In the genomic region with DNA sequence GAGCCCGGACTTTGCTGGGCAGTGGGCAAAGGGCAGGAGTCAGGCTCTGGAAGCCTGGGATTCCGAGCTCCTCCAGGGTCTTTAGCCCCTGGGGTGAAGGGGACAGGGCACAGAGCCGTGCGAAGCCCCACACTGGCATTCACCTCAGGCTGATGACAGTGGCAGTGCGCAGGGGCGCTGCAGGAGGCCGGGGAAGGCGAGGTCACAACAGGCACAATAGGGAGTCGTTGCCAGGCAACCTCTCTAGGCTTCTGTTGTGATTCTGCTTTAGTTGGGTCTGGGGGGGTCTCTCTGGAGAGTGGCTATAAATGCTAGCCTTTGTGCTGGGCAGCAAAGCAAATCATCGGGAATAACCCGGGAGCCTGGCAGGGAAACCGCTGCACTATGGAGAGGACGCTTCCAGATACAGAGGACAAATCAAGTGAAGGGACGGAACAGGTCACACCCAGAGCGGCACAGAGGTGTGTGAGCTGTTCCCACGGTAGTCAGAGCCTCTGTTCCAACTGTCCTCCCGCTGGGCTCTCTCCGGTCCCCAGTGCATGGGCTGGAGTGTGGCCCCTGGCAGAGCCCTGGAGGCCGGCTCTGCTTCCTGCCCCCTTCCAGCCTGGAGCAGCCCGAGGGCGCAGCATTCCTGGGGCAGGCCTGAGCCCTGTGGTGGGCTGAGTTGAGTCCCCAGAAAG, we compare ENCODE assay signal across 16 cellular contexts. TPM values are rescaled to one million over a fixed set of nuclear protein-coding genes. Genes with fewer than 3 reads are reported as not detected.
A peak's percentile ranks its signal among the peaks of the same experiment; 100 is the strongest.
DNase-seq lines count a peak whose midpoint lies in the region; ATAC-seq and TF ChIP-seq lines count a peak whose summit lies in the region.
"Had no signal": no experiment of that assay in that cellular context is flagged by ENCODE, and none has a peak within 500 bp of the region (broad histone marks: within the 10 kb centered on the region; RNA-seq: fewer than 3 reads in every experiment).

No MANE protein-coding gene starts in this region.

- peak overlapping the region; percentile 73 for H3K9ac ChIP-seq in NT2/D1 (ENCODE audit: insufficient read length, low read depth)

- no peaks in the 10 kb centered on the region for H3K9me3 ChIP-seq in NT2/D1 (ENCODE audit: insufficient read depth, low read length)
- H3K9me3 ChIP-seq: gastrocnemius medialis, spleen had no signal

- peak overlapping the region; percentile 2 for H3K4me3 ChIP-seq in NT2/D1 (ENCODE audit: insufficient read length, low read depth)
- H3K4me3 ChIP-seq: gastrocnemius medialis, spleen had no signal

- intact Hi-C loops in left colon (cut with DNase I, micrococcal nuclease), result no loop called here
- intact Hi-C loops in activated naive CD4-positive, alpha-beta T cell treated with anti-CD3 and anti-CD28 coated beads for 36 hours (cut with micrococcal nuclease), result no loop called here

- peaks cover 27% of the 10 kb centered on the region for H3K27me3 ChIP-seq in NT2/D1 (ENCODE audit: insufficient read depth, insufficient read length)

- CTCF ChIA-PET in activated naive CD4-positive, alpha-beta T cell treated with anti-CD3 and anti-CD28 coated beads for 36 hours (lab: Charles Lee), result no interaction called here

- no peaks in the 10 kb centered on the region for H3K9me3 Mint-ChIP-seq in type B pancreatic cell
- no peaks in the 10 kb centered on the region for H3K9me3 Mint-ChIP-seq in activated naive CD4-positive, alpha-beta T cell treated with anti-CD3 and anti-CD28 coated beads for 36 hours
- H3K9me3 Mint-ChIP-seq: CD4-positive, alpha-beta memory T cell; effector memory CD8-positive, alpha-beta T cell; naive thymus-derived CD8-positive, alpha-beta T cell had no signal

- H3K27me3 Mint-ChIP-seq in type B pancreatic cell, result peaks cover 3% of the 10 kb centered on the region
- no peaks in the 10 kb centered on the region for H3K27me3 Mint-ChIP-seq in activated naive CD4-positive, alpha-beta T cell treated with anti-CD3 and anti-CD28 coated beads for 36 hours (ENCODE audit: low read depth)

- H3K36me3 Mint-ChIP-seq in type B pancreatic cell, result no peaks in the 10 kb centered on the region
- H3K36me3 Mint-ChIP-seq in activated naive CD4-positive, alpha-beta T cell treated with anti-CD3 and anti-CD28 coated beads for 36 hours (ENCODE audit: low read depth), result no peaks in the 10 kb centered on the region
- H3K36me3 Mint-ChIP-seq: CD4-positive, alpha-beta memory T cell; naive thymus-derived CD8-positive, alpha-beta T cell had no signal

- H3K36me3 ChIP-seq in NT2/D1 (ENCODE audit: insufficient read depth, insufficient read length, low read length), result no peaks in the 10 kb centered on the region
- H3K36me3 ChIP-seq: gastrocnemius medialis, spleen had no signal

- peaks cover 14% of the 10 kb centered on the region for H3K4me1 ChIP-seq in NT2/D1 (ENCODE audit: insufficient read depth, insufficient read length)
- H3K4me1 ChIP-seq: gastrocnemius medialis had no signal

- TF ChIP-seq CTCF in type B pancreatic cell (conservative IDR thresholded peaks at IDR 0.05), result no peak

- ATAC-seq in left colon, result peak; percentile 62
- ATAC-seq: effector memory CD8-positive, alpha-beta T cell; gastrocnemius medialis; naive thymus-derived CD8-positive, alpha-beta T cell had no signal

- no peak overlapping the region for H3K27ac Mint-ChIP-seq in type B pancreatic cell
- no peak overlapping the region for H3K27ac Mint-ChIP-seq in activated naive CD4-positive, alpha-beta T cell treated with anti-CD3 and anti-CD28 coated beads for 36 hours
- H3K27ac Mint-ChIP-seq: CD4-positive, alpha-beta memory T cell; effector memory CD8-positive, alpha-beta T cell had no signal

- peaks cover 29% of the 10 kb centered on the region for H3K4me1 Mint-ChIP-seq in type B pancreatic cell (ENCODE audit: unreplicated experiment)
- H3K4me1 Mint-ChIP-seq in activated naive CD4-positive, alpha-beta T cell treated with anti-CD3 and anti-CD28 coated beads for 36 hours (ENCODE audit: low read depth), result no peaks in the 10 kb centered on the region
- H3K4me1 Mint-ChIP-seq: CD4-positive, alpha-beta memory T cell had no signal

- DNase-seq in NCI-H1436 (lab: John Stamatoyannopoulos, UW) (peak; percentile 25), NCI-H1436 treated with DMSO at 0.1 percent for 48 hours (lab: John Stamatoyannopoulos, UW) (no peak), NT2/D1 (ENCODE audit: low read depth, low spot score) (peak; percentile 57), left colon (no peak), type B pancreatic cell (ENCODE audit: extremely low spot score, unreplicated experiment) (no peak), COLO829 (ENCODE audit: low spot score) (no peak)
- DNase-seq in activated naive CD4-positive, alpha-beta T cell treated with anti-CD3 and anti-CD28 coated beads for 36 hours, result no peak
- no peak for DNase-seq in activated CD4-positive, CD25-positive, alpha-beta regulatory T cell (lab: John Stamatoyannopoulos, UW)
- DNase-seq: activated CD4-positive, CD25-positive, alpha-beta regulatory T cell treated with anti-CD3 and anti-CD28 coated beads, Interleukin-2, amount 50 U/mL, for 72 hours; activated T-cell treated with anti-CD3 and anti-CD28 coated beads, Interleukin-2, amount 50 U/mL, for 1 hour; CD4-positive, alpha-beta memory T cell; effector memory CD8-positive, alpha-beta T cell; gastrocnemius medialis; naive thymus-derived CD8-positive, alpha-beta T cell; spleen had no signal

- peak overlapping the region; percentile 26 for H3K4me3 Mint-ChIP-seq in type B pancreatic cell
- H3K4me3 Mint-ChIP-seq in activated naive CD4-positive, alpha-beta T cell treated with anti-CD3 and anti-CD28 coated beads for 36 hours, result no peak overlapping the region
- H3K4me3 Mint-ChIP-seq: CD4-positive, alpha-beta memory T cell; effector memory CD8-positive, alpha-beta T cell; naive thymus-derived CD8-positive, alpha-beta T cell had no signal

RNA-seq across cellular contexts. Expression of a gene that starts 11.7 kb away (rescaled TPM):
- 10 to 100 TPM; 15.1 to 15.2 TPM for total RNA-seq in left colon
- total RNA-seq in type B pancreatic cell (ENCODE audit: low replicate concordance), result 19.9 and 23.4 TPM in 2 replicates
- total RNA-seq in activated naive CD4-positive, alpha-beta T cell treated with anti-CD3 and anti-CD28 coated beads for 36 hours, result 10 to 100 TPM; 27.8 to 28.0 TPM

RNA-seq across cellular contexts. Expression of a gene that starts 49.2 kb away (rescaled TPM):
- total RNA-seq in left colon (under 1 TPM; 0.28 to 0.43 TPM), type B pancreatic cell (ENCODE audit: low replicate concordance) (0.36 and 1.0 TPM in 2 replicates)
- total RNA-seq in activated naive CD4-positive, alpha-beta T cell treated with anti-CD3 and anti-CD28 coated beads for 36 hours, result not detected
- total RNA-seq: kidney epithelial cell had no signal

Comparison
In these comparisons a context has a peak if more than half of its experiments do, and no peak if none do; other contexts are left out.
1. DNase-seq: peak in NCI-H1436 (single experiment) and NT2/D1 (single experiment); none in NCI-H1436 treated with DMSO at 0.1 percent for 48 hours (single experiment), left colon (0 of 2), type B pancreatic cell (single experiment), activated naive CD4-positive, alpha-beta T cell treated with anti-CD3 and anti-CD28 coated beads for 36 hours (single experiment), activated CD4-positive, CD25-positive, alpha-beta regulatory T cell (0 of 4) and COLO829 (single experiment).